Comparison of ENCODE assay signal across 1 cellular context in genomic region chr7:105284014-105284413, GRCh38.
A peak's percentile ranks its signal among the peaks of the same experiment; 100 is the strongest.
TF ChIP-seq lines count a peak whose summit lies in the region.

No MANE protein-coding gene starts in this region.

TF ChIP-seq in K562, 482 proteins besides CTCF, POLR2A, EP300 and RAD21 (continued from another document):
- TF ChIP-seq NR2C2 (CRISPR knock-in tag; IDR thresholded peaks at IDR 0.05): no peak
- TF ChIP-seq NR2C2 (tag; IDR thresholded peaks at IDR 0.05): peak; percentile 53; the same call in 1 of the 2 replicates
